Comparison of ENCODE assay signal across 13 cellular contexts in genomic region chr20:37500311-37500710, GRCh38. TPM values are rescaled to one million over a fixed set of nuclear protein-coding genes. Genes with fewer than 3 reads are reported as not detected.
"Had no signal": no experiment of that assay in that cellular context is flagged by ENCODE, and none has a peak within 500 bp of the region (broad histone marks: within the 10 kb centered on the region; RNA-seq: fewer than 3 reads in every experiment).

No MANE protein-coding gene starts in this region.

- ATAC-seq: left ventricle myocardium superior, psoas muscle, sciatic nerve had no signal

- H3K4me1 ChIP-seq: psoas muscle had no signal

- H3K27ac ChIP-seq: psoas muscle had no signal

- H3K4me3 ChIP-seq: psoas muscle had no signal

- H3K9me3 ChIP-seq: psoas muscle had no signal

- FAIRE-seq: kidney had no signal

- DNase-seq: activated B cell treated with CpG ODN at 0.5 μM for 24 hours; activated CD4-positive, alpha-beta T cell treated with anti-CD3 and anti-CD28 coated beads, Interleukin-2, amount 10 ng/mL, durations not matched to agents 7 days and 5 days; central memory CD4-positive, alpha-beta T cell; erythroblast; kidney; left ventricle myocardium superior; mesenchymal stem cell; nephron progenitor cell; psoas muscle; stimulated activated CD4-positive, alpha-beta T cell treated with anti-CD3 and anti-CD28 coated beads, Interleukin-2, amount 100 ng/mL, for 24 hours; stimulated activated naive CD4-positive, alpha-beta T cell had no signal

RNA-seq across cellular contexts. Expression of gene NNAT, which starts 20.7 kb away (rescaled TPM):
- total RNA-seq: osteoblast had no signal
